ENCODE assay signal across 20 cellular contexts in genomic region chr1:35598895-35599294, GRCh38.
"Had no signal": no experiment of that assay in that cellular context is flagged by ENCODE, and none has a peak within 500 bp of the region (broad histone marks: within the 10 kb centered on the region; RNA-seq: fewer than 3 reads in every experiment).

No MANE protein-coding gene starts in this region.

- H3K4me3 ChIP-seq: adrenal gland, breast epithelium, coronary artery, pancreas, smooth muscle cell, suprapubic skin, transverse colon had no signal

- H3K27me3 ChIP-seq: adrenal gland, breast epithelium, pancreas, suprapubic skin, transverse colon had no signal

- H3K9me3 Mint-ChIP-seq: activated CD4-positive, alpha-beta T cell treated with anti-CD3 and anti-CD28 coated beads, Interleukin-2, amount 10 ng/mL, durations not matched to agents 7 days and 5 days; activated naive CD4-positive, alpha-beta T cell treated with anti-CD3 and anti-CD28 coated beads, Interleukin-2, amount 50 U/mL, for 72 hours; immature natural killer cell; naive thymus-derived CD8-positive, alpha-beta T cell; stimulated activated naive CD8-positive, alpha-beta T cell treated with anti-CD3 and anti-CD28 coated beads, Interleukin-15, amount 100 ng/mL, for 72 hours had no signal

- H3K36me3 Mint-ChIP-seq: activated naive CD4-positive, alpha-beta T cell treated with anti-CD3 and anti-CD28 coated beads, Interleukin-2, amount 50 U/mL, for 72 hours had no signal

- H3K4me1 Mint-ChIP-seq: activated CD4-positive, alpha-beta T cell treated with anti-CD3 and anti-CD28 coated beads, Interleukin-2, amount 10 ng/mL, durations not matched to agents 7 days and 5 days; stimulated activated naive CD8-positive, alpha-beta T cell treated with anti-CD3 and anti-CD28 coated beads, Interleukin-15, amount 100 ng/mL, for 72 hours had no signal

- H3K27ac Mint-ChIP-seq: activated CD4-positive, alpha-beta T cell treated with anti-CD3 and anti-CD28 coated beads, Interleukin-2, amount 10 ng/mL, durations not matched to agents 7 days and 5 days; activated CD8-positive, alpha-beta T cell treated with anti-CD3 and anti-CD28 coated beads, Interleukin-2, amount 10 ng/mL, durations not matched to agents 7 days and 5 days; stimulated activated naive CD8-positive, alpha-beta T cell treated with anti-CD3 and anti-CD28 coated beads, Interleukin-15, amount 100 ng/mL, for 72 hours had no signal

- ATAC-seq: activated CD8-positive, alpha-beta T cell treated with anti-CD3 and anti-CD28 coated beads, Interleukin-2, amount 10 ng/mL, durations not matched to agents 7 days and 5 days; activated naive CD4-positive, alpha-beta T cell treated with anti-CD3 and anti-CD28 coated beads, Interleukin-2, amount 50 U/mL, for 72 hours; naive thymus-derived CD8-positive, alpha-beta T cell; pancreas; sciatic nerve; stimulated activated naive CD8-positive, alpha-beta T cell treated with anti-CD3 and anti-CD28 coated beads, Interleukin-15, amount 100 ng/mL, for 72 hours had no signal

- H3K27ac ChIP-seq: adrenal gland, breast epithelium, coronary artery, pancreas, suprapubic skin, transverse colon had no signal

- DNase-seq: activated CD4-positive, alpha-beta T cell treated with anti-CD3 and anti-CD28 coated beads, Interleukin-2, amount 10 ng/mL, durations not matched to agents 7 days and 5 days; activated CD4-positive, CD25-positive, alpha-beta regulatory T cell; activated CD8-positive, alpha-beta memory T cell treated with anti-CD3 and anti-CD28 coated beads, Interleukin-2, amount 50 U/mL, for 4 hours; activated CD8-positive, alpha-beta T cell treated with anti-CD3 and anti-CD28 coated beads, Interleukin-2, amount 10 ng/mL, durations not matched to agents 7 days and 5 days; activated gamma-delta T cell treated with Interleukin-2 at 50 U/mL for 16 hours; activated T-cell treated with anti-CD3 and anti-CD28 coated beads, Interleukin-2, amount 50 U/mL, for 48 hours; adrenal gland; immature natural killer cell; mesenchymal stem cell; naive thymus-derived CD8-positive, alpha-beta T cell; pancreas; stimulated activated CD4-positive, alpha-beta T cell treated with anti-CD3 and anti-CD28 coated beads, Interleukin-4, amount 100 ng/mL, for 1 hour; stimulated activated naive CD8-positive, alpha-beta T cell treated with anti-CD3 and anti-CD28 coated beads, Interleukin-15, amount 100 ng/mL, for 72 hours; transverse colon had no signal

- H3K4me3 Mint-ChIP-seq: activated CD4-positive, alpha-beta T cell treated with anti-CD3 and anti-CD28 coated beads, Interleukin-2, amount 10 ng/mL, durations not matched to agents 7 days and 5 days; activated CD8-positive, alpha-beta T cell treated with anti-CD3 and anti-CD28 coated beads, Interleukin-2, amount 10 ng/mL, durations not matched to agents 7 days and 5 days; immature natural killer cell; naive thymus-derived CD8-positive, alpha-beta T cell; stimulated activated naive CD8-positive, alpha-beta T cell treated with anti-CD3 and anti-CD28 coated beads, Interleukin-15, amount 100 ng/mL, for 72 hours had no signal

- H3K4me2 ChIP-seq: smooth muscle cell had no signal

- H3K27me3 Mint-ChIP-seq: activated CD4-positive, alpha-beta T cell treated with anti-CD3 and anti-CD28 coated beads, Interleukin-2, amount 10 ng/mL, durations not matched to agents 7 days and 5 days; naive thymus-derived CD8-positive, alpha-beta T cell; stimulated activated naive CD8-positive, alpha-beta T cell treated with anti-CD3 and anti-CD28 coated beads, Interleukin-15, amount 100 ng/mL, for 72 hours had no signal

- H3K36me3 ChIP-seq: breast epithelium had no signal

- H3K4me1 ChIP-seq: adrenal gland, breast epithelium, pancreas, suprapubic skin, transverse colon had no signal
